ENCODE assay signal across 1 cellular context in genomic region chr9:77562021-77562748, GRCh38.
A peak's percentile ranks its signal among the peaks of the same experiment; 100 is the strongest.
TF ChIP-seq lines count a peak whose summit lies in the region.

No MANE protein-coding gene starts in this region.

TF ChIP-seq in GM12878, 131 proteins besides CTCF, POLR2A, EP300 and RAD21 (continued from another document):
- no peak for TF ChIP-seq NKRF (conservative IDR thresholded peaks at IDR 0.05)
- TF ChIP-seq NR2C2 (IDR thresholded peaks at IDR 0.05; ENCODE audit: borderline replicate concordance, control insufficient read depth, insufficient read length, low read depth), result no peak
- TF ChIP-seq ZNF592 (IDR thresholded peaks at IDR 0.05), result no peak
- TF ChIP-seq ATF3 (IDR thresholded peaks at IDR 0.05; ENCODE audit: borderline replicate concordance, extremely low read depth, low read depth, low read length), result no peak
- TF ChIP-seq ETV6 (conservative IDR thresholded peaks at IDR 0.05 in 1 of 2, IDR thresholded peaks at IDR 0.05 in 1 of 2; ENCODE audit: borderline replicate concordance in 1 of 2, low read depth in 1 of 2), result peak in 1 of 2 experiments; percentile 45; a peak in 1 of 4 replicates
- TF ChIP-seq MAX (IDR thresholded peaks at IDR 0.05; ENCODE audit: low read depth, low read length), result no peak
- TF ChIP-seq RFX5 (IDR thresholded peaks at IDR 0.05; ENCODE audit: low read depth, low read length), result no peak
- TF ChIP-seq RUNX3 (IDR thresholded peaks at IDR 0.05; ENCODE audit: low read length), result peak; percentile 56
- TF ChIP-seq IKZF1 (conservative IDR thresholded peaks at IDR 0.05), result peak; percentile 69
- no peak for TF ChIP-seq MYC (IDR thresholded peaks at IDR 0.05; ENCODE audit: insufficient read depth, insufficient read length, insufficient replicate concordance, low read length, severe bottlenecking)
- peak; percentile 74 for TF ChIP-seq SPI1 (IDR thresholded peaks at IDR 0.05; ENCODE audit: borderline replicate concordance, insufficient read depth, low read depth, low read length)
- TF ChIP-seq SMAD5 (IDR thresholded peaks at IDR 0.05; ENCODE audit: low read depth), result no peak
- no peak for TF ChIP-seq GABPA (IDR thresholded peaks at IDR 0.05; ENCODE audit: low read depth)
- TF ChIP-seq CEBPB (IDR thresholded peaks at IDR 0.05; ENCODE audit: borderline replicate concordance in 1 of 2, low read depth in 2 of 2, low read length in 2 of 2), result no peak
- TF ChIP-seq MTA2 (IDR thresholded peaks at IDR 0.05; ENCODE audit: low read depth), result peak; percentile 32; the same call in 1 of the 2 replicates
- TF ChIP-seq CBFB (IDR thresholded peaks at IDR 0.05; ENCODE audit: low read depth), result no peak
- no peak for TF ChIP-seq ZNF24 (IDR thresholded peaks at IDR 0.05)
- TF ChIP-seq ATF7 (IDR thresholded peaks at IDR 0.05; ENCODE audit: low read depth), result peak; percentile 19; the same call in 1 of the 2 replicates
- no peak for TF ChIP-seq HDGF (IDR thresholded peaks at IDR 0.05)
- TF ChIP-seq HCFC1 (IDR thresholded peaks at IDR 0.05; ENCODE audit: low read length), result no peak
- TF ChIP-seq BHLHE40 (IDR thresholded peaks at IDR 0.05; ENCODE audit: borderline replicate concordance in 1 of 2, low read depth in 2 of 2, low read length in 1 of 2), result no peak
- TF ChIP-seq E2F4 (IDR thresholded peaks at IDR 0.05; ENCODE audit: low read depth, low read length), result no peak
- no peak for TF ChIP-seq ESRRA (IDR thresholded peaks at IDR 0.05; ENCODE audit: low read length)
- TF ChIP-seq NRF1 (conservative IDR thresholded peaks at IDR 0.05; ENCODE audit: low read depth, low read length), result no peak
- peak; percentile 48 to 59; a peak in 3 of 4 replicates for TF ChIP-seq IKZF2 (IDR thresholded peaks at IDR 0.05)
- no peak for TF ChIP-seq YBX1 (IDR thresholded peaks at IDR 0.05)
- TF ChIP-seq RELB (IDR thresholded peaks at IDR 0.05; ENCODE audit: low read depth), result peak; percentile 88
- TF ChIP-seq BMI1 (IDR thresholded peaks at IDR 0.05; ENCODE audit: borderline replicate concordance), result no peak
